Comparison of ENCODE assay signal across 1 cellular context in the genomic region with DNA sequence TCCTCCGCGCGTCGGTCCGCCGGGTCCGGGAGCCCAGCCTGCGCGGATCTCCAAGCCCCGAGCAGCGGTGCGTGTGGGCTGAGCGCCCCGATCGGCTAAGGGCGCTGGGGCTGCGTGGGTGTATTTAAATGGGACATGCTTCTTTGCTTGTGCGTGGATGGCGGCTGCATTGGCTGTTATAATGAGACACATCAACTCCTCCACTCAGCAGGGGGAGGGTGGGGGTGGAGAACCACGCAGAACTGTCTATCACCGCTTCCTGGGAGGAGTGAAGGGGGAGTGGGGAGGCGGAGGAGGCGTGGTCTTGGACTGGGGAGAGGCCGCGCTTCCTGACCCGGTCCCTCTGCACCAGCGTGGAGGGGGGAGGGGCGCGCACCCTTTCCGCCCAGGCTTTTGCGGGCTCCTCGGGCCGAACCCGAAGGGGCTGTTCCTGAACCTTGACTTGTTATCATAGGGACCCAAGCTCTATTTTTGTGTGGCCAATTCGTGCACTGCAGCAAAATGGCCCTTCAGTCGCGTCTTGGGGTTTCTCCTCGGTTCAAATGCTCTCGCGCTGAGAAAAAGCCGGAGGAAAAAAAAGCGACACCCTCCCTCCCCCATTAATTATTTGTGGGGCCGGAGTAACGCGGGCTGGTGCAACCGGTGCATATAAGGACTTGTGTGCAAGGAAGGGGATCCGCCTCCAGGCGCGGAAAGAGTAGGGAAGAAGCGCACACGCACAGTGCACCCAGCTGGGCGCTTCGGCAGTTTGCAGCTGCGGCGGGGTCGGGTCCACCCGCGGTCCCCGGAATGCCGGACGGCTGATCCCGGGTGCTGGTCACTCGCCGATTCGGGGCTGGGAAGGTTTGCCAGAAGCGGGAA.
TF ChIP-seq lines count a peak whose summit lies in the region.

A gene (minus strand): TSS at position 180 of the 861 bp plus-strand sequence. CDS start 342 bp downstream, outside the sequence.

TF ChIP-seq in K562, 482 proteins besides CTCF, POLR2A, EP300 and RAD21 (continued from another document and continues in another):
- TF ChIP-seq, protein P1, sequence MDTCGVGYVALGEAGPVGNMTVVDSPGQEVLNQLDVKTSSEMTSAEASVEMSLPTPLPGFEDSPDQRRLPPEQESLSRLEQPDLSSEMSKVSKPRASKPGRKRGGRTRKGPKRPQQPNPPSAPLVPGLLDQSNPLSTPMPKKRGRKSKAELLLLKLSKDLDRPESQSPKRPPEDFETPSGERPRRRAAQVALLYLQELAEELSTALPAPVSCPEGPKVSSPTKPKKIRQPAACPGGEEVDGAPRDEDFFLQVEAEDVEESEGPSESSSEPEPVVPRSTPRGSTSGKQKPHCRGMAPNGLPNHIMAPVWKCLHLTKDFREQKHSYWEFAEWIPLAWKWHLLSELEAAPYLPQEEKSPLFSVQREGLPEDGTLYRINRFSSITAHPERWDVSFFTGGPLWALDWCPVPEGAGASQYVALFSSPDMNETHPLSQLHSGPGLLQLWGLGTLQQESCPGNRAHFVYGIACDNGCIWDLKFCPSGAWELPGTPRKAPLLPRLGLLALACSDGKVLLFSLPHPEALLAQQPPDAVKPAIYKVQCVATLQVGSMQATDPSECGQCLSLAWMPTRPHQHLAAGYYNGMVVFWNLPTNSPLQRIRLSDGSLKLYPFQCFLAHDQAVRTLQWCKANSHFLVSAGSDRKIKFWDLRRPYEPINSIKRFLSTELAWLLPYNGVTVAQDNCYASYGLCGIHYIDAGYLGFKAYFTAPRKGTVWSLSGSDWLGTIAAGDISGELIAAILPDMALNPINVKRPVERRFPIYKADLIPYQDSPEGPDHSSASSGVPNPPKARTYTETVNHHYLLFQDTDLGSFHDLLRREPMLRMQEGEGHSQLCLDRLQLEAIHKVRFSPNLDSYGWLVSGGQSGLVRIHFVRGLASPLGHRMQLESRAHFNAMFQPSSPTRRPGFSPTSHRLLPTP (IDR thresholded peaks at IDR 0.05; ENCODE audit: borderline replicate concordance, extremely low read depth, insufficient read length) = no peak
- TF ChIP-seq, protein P2, sequence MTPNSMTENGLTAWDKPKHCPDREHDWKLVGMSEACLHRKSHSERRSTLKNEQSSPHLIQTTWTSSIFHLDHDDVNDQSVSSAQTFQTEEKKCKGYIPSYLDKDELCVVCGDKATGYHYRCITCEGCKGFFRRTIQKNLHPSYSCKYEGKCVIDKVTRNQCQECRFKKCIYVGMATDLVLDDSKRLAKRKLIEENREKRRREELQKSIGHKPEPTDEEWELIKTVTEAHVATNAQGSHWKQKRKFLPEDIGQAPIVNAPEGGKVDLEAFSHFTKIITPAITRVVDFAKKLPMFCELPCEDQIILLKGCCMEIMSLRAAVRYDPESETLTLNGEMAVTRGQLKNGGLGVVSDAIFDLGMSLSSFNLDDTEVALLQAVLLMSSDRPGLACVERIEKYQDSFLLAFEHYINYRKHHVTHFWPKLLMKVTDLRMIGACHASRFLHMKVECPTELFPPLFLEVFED (CRISPR knock-in tag; conservative IDR thresholded peaks at IDR 0.05) = 0 out of 2 replicates have a peak, but pooled peaks have one; percentile 39
- TF ChIP-seq BCL6 (CRISPR knock-in tag; IDR thresholded peaks at IDR 0.05) = no peak
- TF ChIP-seq ZKSCAN1 (IDR thresholded peaks at IDR 0.05; ENCODE audit: low read depth, low read length) = peak; percentile 51; the same call in 1 of the 2 replicates
- TF ChIP-seq, protein P3, sequence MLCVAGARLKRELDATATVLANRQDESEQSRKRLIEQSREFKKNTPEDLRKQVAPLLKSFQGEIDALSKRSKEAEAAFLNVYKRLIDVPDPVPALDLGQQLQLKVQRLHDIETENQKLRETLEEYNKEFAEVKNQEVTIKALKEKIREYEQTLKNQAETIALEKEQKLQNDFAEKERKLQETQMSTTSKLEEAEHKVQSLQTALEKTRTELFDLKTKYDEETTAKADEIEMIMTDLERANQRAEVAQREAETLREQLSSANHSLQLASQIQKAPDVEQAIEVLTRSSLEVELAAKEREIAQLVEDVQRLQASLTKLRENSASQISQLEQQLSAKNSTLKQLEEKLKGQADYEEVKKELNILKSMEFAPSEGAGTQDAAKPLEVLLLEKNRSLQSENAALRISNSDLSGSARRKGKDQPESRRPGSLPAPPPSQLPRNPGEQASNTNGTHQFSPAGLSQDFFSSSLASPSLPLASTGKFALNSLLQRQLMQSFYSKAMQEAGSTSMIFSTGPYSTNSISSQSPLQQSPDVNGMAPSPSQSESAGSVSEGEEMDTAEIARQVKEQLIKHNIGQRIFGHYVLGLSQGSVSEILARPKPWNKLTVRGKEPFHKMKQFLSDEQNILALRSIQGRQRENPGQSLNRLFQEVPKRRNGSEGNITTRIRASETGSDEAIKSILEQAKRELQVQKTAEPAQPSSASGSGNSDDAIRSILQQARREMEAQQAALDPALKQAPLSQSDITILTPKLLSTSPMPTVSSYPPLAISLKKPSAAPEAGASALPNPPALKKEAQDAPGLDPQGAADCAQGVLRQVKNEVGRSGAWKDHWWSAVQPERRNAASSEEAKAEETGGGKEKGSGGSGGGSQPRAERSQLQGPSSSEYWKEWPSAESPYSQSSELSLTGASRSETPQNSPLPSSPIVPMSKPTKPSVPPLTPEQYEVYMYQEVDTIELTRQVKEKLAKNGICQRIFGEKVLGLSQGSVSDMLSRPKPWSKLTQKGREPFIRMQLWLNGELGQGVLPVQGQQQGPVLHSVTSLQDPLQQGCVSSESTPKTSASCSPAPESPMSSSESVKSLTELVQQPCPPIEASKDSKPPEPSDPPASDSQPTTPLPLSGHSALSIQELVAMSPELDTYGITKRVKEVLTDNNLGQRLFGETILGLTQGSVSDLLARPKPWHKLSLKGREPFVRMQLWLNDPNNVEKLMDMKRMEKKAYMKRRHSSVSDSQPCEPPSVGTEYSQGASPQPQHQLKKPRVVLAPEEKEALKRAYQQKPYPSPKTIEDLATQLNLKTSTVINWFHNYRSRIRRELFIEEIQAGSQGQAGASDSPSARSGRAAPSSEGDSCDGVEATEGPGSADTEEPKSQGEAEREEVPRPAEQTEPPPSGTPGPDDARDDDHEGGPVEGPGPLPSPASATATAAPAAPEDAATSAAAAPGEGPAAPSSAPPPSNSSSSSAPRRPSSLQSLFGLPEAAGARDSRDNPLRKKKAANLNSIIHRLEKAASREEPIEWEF (CRISPR knock-in tag; IDR thresholded peaks at IDR 0.05) = no peak
- TF ChIP-seq GTF2A2 (tag; IDR thresholded peaks at IDR 0.05) = no peak
- TF ChIP-seq SMARCB1 (IDR thresholded peaks at IDR 0.05; ENCODE audit: insufficient read length, low read depth) = no peak
- TF ChIP-seq NCOA6 (IDR thresholded peaks at IDR 0.05) = no peak
- TF ChIP-seq CREBBP (IDR thresholded peaks at IDR 0.05; ENCODE audit: low read depth, low read length) = no peak
- TF ChIP-seq NFIX (CRISPR knock-in tag; IDR thresholded peaks at IDR 0.05; ENCODE audit: low read depth) = no peak
- TF ChIP-seq, protein P4, sequence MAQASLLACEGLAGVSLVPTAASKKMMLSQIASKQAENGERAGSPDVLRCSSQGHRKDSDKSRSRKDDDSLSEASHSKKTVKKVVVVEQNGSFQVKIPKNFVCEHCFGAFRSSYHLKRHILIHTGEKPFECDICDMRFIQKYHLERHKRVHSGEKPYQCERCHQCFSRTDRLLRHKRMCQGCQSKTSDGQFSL (CRISPR knock-in tag; IDR thresholded peaks at IDR 0.05) = peak; percentile 84
- TF ChIP-seq, protein P4 (tag; IDR thresholded peaks at IDR 0.05) = peak in 1 of 2 experiments; percentile 56; a peak in 2 of 4 replicates
- peak; percentile 57 for TF ChIP-seq SOX6 (IDR thresholded peaks at IDR 0.05)
- no peak for TF ChIP-seq MTA2 (IDR thresholded peaks at IDR 0.05; ENCODE audit: low read depth)
- peak; percentile 63; the same call in 1 of the 2 replicates for TF ChIP-seq NR2F6 (CRISPR knock-in tag; IDR thresholded peaks at IDR 0.05)
- no peak for TF ChIP-seq XRCC4 (IDR thresholded peaks at IDR 0.05; ENCODE audit: extremely low read depth, insufficient read depth, insufficient read length)
- TF ChIP-seq, protein P5, sequence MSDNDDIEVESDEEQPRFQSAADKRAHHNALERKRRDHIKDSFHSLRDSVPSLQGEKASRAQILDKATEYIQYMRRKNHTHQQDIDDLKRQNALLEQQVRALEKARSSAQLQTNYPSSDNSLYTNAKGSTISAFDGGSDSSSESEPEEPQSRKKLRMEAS (CRISPR knock-in tag; IDR thresholded peaks at IDR 0.05) = peak; percentile 77
- TF ChIP-seq, protein P6, sequence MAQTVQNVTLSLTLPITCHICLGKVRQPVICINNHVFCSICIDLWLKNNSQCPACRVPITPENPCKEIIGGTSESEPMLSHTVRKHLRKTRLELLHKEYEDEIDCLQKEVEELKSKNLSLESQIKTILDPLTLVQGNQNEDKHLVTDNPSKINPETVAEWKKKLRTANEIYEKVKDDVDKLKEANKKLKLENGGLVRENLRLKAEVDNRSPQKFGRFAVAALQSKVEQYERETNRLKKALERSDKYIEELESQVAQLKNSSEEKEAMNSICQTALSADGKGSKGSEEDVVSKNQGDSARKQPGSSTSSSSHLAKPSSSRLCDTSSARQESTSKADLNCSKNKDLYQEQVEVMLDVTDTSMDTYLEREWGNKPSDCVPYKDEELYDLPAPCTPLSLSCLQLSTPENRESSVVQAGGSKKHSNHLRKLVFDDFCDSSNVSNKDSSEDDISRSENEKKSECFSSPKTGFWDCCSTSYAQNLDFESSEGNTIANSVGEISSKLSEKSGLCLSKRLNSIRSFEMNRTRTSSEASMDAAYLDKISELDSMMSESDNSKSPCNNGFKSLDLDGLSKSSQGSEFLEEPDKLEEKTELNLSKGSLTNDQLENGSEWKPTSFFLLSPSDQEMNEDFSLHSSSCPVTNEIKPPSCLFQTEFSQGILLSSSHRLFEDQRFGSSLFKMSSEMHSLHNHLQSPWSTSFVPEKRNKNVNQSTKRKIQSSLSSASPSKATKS (CRISPR knock-in tag; IDR thresholded peaks at IDR 0.05) = no peak
- TF ChIP-seq FOXA3 (CRISPR knock-in tag; conservative IDR thresholded peaks at IDR 0.05 in 1 of 2, IDR thresholded peaks at IDR 0.05 in 1 of 2) = peak in 1 of 2 experiments; percentile 40; a peak in 1 of 4 replicates
- peak; percentile 13 for TF ChIP-seq FIP1L1 (IDR thresholded peaks at IDR 0.05; ENCODE audit: low read depth, low read length, poor library complexity, severe bottlenecking)
- no peak for TF ChIP-seq NONO (IDR thresholded peaks at IDR 0.05; ENCODE audit: low read depth in 2 of 2, low read length in 1 of 2)
- no peak for TF ChIP-seq NFXL1 (CRISPR knock-in tag; IDR thresholded peaks at IDR 0.05)
- TF ChIP-seq, protein P7, sequence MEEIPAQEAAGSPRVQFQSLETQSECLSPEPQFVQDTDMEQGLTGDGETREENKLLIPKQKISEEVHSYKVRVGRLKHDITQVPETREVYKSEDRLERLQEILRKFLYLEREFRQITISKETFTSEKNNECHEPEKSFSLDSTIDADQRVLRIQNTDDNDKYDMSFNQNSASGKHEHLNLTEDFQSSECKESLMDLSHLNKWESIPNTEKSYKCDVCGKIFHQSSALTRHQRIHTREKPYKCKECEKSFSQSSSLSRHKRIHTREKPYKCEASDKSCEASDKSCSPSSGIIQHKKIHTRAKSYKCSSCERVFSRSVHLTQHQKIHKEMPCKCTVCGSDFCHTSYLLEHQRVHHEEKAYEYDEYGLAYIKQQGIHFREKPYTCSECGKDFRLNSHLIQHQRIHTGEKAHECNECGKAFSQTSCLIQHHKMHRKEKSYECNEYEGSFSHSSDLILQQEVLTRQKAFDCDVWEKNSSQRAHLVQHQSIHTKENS (CRISPR knock-in tag; IDR thresholded peaks at IDR 0.05) = no peak
- no peak for TF ChIP-seq TRIM28 (IDR thresholded peaks at IDR 0.05)
- TF ChIP-seq FOS (IDR thresholded peaks at IDR 0.05; ENCODE audit: extremely low read depth, insufficient read length) = no peak
- TF ChIP-seq ZNF780A (CRISPR knock-in tag; IDR thresholded peaks at IDR 0.05) = no peak
- no peak for TF ChIP-seq CHCHD3 (CRISPR knock-in tag; IDR thresholded peaks at IDR 0.05)
- TF ChIP-seq, protein P8, sequence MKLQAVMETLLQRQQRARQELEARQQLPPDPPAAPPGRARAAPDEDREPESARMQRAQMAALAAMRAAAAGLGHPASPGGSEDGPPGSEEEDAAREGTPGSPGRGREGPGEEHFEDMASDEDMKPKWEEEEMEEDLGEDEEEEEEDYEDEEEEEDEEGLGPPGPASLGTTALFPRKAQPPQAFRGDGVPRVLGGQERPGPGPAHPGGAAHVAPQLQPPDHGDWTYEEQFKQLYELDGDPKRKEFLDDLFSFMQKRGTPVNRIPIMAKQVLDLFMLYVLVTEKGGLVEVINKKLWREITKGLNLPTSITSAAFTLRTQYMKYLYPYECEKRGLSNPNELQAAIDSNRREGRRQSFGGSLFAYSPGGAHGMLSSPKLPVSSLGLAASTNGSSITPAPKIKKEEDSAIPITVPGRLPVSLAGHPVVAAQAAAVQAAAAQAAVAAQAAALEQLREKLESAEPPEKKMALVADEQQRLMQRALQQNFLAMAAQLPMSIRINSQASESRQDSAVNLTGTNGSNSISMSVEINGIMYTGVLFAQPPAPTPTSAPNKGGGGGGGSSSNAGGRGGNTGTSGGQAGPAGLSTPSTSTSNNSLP (IDR thresholded peaks at IDR 0.05; ENCODE audit: borderline replicate concordance, low read depth, low read length) = peak; percentile 67; the same call in 1 of the 2 replicates
- no peak for TF ChIP-seq TAF7 (tag; IDR thresholded peaks at IDR 0.05)
- TF ChIP-seq PCBP2 (IDR thresholded peaks at IDR 0.05; ENCODE audit: low read depth, low read length, poor library complexity, severe bottlenecking) = no peak
- TF ChIP-seq ZNF143 (CRISPR knock-in tag; IDR thresholded peaks at IDR 0.05) = 0 out of 2 replicates have a peak, but pooled peaks have one; percentile 33
- TF ChIP-seq KAT7 (CRISPR knock-in tag; IDR thresholded peaks at IDR 0.05; ENCODE audit: borderline replicate concordance) = no peak
- TF ChIP-seq HCFC1 (IDR thresholded peaks at IDR 0.05; ENCODE audit: low read depth, low read length) = peak; percentile 28
- TF ChIP-seq SAFB2 (IDR thresholded peaks at IDR 0.05; ENCODE audit: borderline replicate concordance, low read depth, low read length, severe bottlenecking) = no peak
- no peak for TF ChIP-seq SMAD3 (CRISPR knock-in tag; conservative IDR thresholded peaks at IDR 0.05)
- no peak for TF ChIP-seq KAT8 (IDR thresholded peaks at IDR 0.05; ENCODE audit: low read depth)
- TF ChIP-seq, protein P9, sequence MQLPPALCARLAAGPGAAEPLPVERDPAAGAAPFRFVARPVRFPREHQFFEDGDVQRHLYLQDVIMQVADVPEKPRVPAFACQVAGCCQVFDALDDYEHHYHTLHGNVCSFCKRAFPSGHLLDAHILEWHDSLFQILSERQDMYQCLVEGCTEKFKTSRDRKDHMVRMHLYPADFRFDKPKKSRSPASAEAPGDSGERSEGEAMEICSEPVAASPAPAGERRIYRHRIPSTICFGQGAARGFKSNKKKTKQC (CRISPR knock-in tag; IDR thresholded peaks at IDR 0.05) = no peak; the same call in 1 of the 2 replicates
- TF ChIP-seq, protein P10, sequence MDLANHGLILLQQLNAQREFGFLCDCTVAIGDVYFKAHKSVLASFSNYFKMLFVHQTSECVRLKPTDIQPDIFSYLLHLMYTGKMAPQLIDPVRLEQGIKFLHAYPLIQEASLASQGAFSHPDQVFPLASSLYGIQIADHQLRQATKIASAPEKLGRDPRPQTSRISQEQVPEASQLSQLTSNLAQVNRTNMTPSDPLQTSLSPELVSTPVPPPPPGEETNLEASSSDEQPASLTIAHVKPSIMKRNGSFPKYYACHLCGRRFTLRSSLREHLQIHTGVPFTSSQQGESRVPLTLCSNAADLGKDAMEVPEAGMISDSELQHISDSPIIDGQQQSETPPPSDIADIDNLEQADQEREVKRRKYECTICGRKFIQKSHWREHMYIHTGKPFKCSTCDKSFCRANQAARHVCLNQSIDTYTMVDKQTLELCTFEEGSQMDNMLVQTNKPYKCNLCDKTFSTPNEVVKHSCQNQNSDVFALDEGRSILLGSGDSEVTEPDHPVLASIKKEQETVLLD (IDR thresholded peaks at IDR 0.05) = peak; percentile 84; the same call in 1 of the 2 replicates
- no peak for TF ChIP-seq POU5F1 (IDR thresholded peaks at IDR 0.05; ENCODE audit: borderline replicate concordance, low read depth, low read length, partially characterized antibody)
